In genomic region chr19:16449330-16449961, GRCh38 we compare ENCODE assay signal across 11 cellular contexts. TPM values are rescaled to one million over a fixed set of nuclear protein-coding genes. Genes with fewer than 3 reads are reported as not detected.
DNase-seq lines count a peak whose midpoint lies in the region; ATAC-seq lines count a peak whose summit lies in the region.
"Had no signal": no experiment of that assay in that cellular context is flagged by ENCODE, and none has a peak within 500 bp of the region (broad histone marks: within the 10 kb centered on the region; RNA-seq: fewer than 3 reads in every experiment).

No MANE protein-coding gene starts in this region.

- peaks cover 11% of the 10 kb centered on the region for H3K36me3 Mint-ChIP-seq in activated naive CD8-positive, alpha-beta T cell treated with anti-CD3 and anti-CD28 coated beads for 36 hours

- H3K4me1 Mint-ChIP-seq in activated naive CD8-positive, alpha-beta T cell treated with anti-CD3 and anti-CD28 coated beads for 36 hours = peaks cover 45% of the 10 kb centered on the region

- peak overlapping the region; percentile 70 for H3K27ac Mint-ChIP-seq in activated naive CD8-positive, alpha-beta T cell treated with anti-CD3 and anti-CD28 coated beads for 36 hours

- H3K27me3 Mint-ChIP-seq in activated naive CD8-positive, alpha-beta T cell treated with anti-CD3 and anti-CD28 coated beads for 36 hours = no peaks in the 10 kb centered on the region

- H3K4me3 Mint-ChIP-seq in activated naive CD8-positive, alpha-beta T cell treated with anti-CD3 and anti-CD28 coated beads for 36 hours = no peak overlapping the region

- ATAC-seq in GM18867 (IDR thresholded peaks at IDR 0.05; ENCODE audit: unreplicated experiment) (peak; percentile 51), HG03520 (IDR thresholded peaks at IDR 0.05; ENCODE audit: unreplicated experiment) (peak; percentile 44)

- DNase-seq in A172 (ENCODE audit: low spot score) (peak; percentile 63), HuH-7 (ENCODE audit: low spot score) (no peak), NCI-H510A (lab: John Stamatoyannopoulos, UW) (no peak), amniotic stem cell (lab: John Stamatoyannopoulos, UW) (no peak), COR-L47 (lab: John Stamatoyannopoulos, UW) (no peak)
- DNase-seq in activated naive CD8-positive, alpha-beta T cell treated with anti-CD3 and anti-CD28 coated beads for 36 hours = peak; percentile 7
- DNase-seq: NCI-H2029 had no signal

- H3K9me3 Mint-ChIP-seq in activated naive CD8-positive, alpha-beta T cell treated with anti-CD3 and anti-CD28 coated beads for 36 hours = peaks cover 6% of the 10 kb centered on the region

RNA-seq across cellular contexts. Expression of gene EPS15L1, which starts 22.3 kb away (rescaled TPM):
- 9.4 and 12.3 TPM in 2 replicates for total RNA-seq in A172 (2014; rRNA removed; shearing (Covaris generic))
- total RNA-seq in activated naive CD8-positive, alpha-beta T cell treated with anti-CD3 and anti-CD28 coated beads for 36 hours = 10 to 100 TPM; 25.1 to 25.8 TPM

RNA-seq across cellular contexts. Expression of gene CALR3, which starts 46.5 kb away (rescaled TPM):
- total RNA-seq in A172 (2014; rRNA removed; shearing (Covaris generic)) = not detected in 2 replicates
- total RNA-seq in activated naive CD8-positive, alpha-beta T cell treated with anti-CD3 and anti-CD28 coated beads for 36 hours = under 1 TPM in 1 of 2 experiments, not detected in 1; 0.16 TPM
- total RNA-seq: G401, myocyte had no signal

RNA-seq across cellular contexts. Expression of gene C19orf44, which starts 46.7 kb away (rescaled TPM):
- 3.4 and 4.2 TPM in 2 replicates for total RNA-seq in A172 (2014; rRNA removed; shearing (Covaris generic))
- total RNA-seq in activated naive CD8-positive, alpha-beta T cell treated with anti-CD3 and anti-CD28 coated beads for 36 hours = 1 to 10 TPM; 2.7 to 3.0 TPM

Comparison
In these comparisons a context has a peak if more than half of its experiments do, and no peak if none do; other contexts are left out.
1. DNase-seq: peak in A172 (single experiment) and activated naive CD8-positive, alpha-beta T cell treated with anti-CD3 and anti-CD28 coated beads for 36 hours (single experiment); none in HuH-7 (single experiment), NCI-H510A (single experiment), amniotic stem cell (single experiment) and COR-L47 (single experiment).